In genomic region chr7:133458688-133459087, GRCh38 we compare ENCODE assay signal across 15 cellular contexts.
DNase-seq lines count a peak whose midpoint lies in the region; ATAC-seq and TF ChIP-seq lines count a peak whose summit lies in the region.
"Had no signal": no experiment of that assay in that cellular context is flagged by ENCODE, and none has a peak within 500 bp of the region (broad histone marks: within the 10 kb centered on the region; RNA-seq: fewer than 3 reads in every experiment).

No MANE protein-coding gene starts in this region.

- no peaks in the 10 kb centered on the region for H3K36me3 ChIP-seq in Loucy (ENCODE audit: insufficient read depth, low read length)

- H3K9me2 ChIP-seq in Loucy (replicated peaks; ENCODE audit: low read depth, low read length) = no peaks in the 10 kb centered on the region

- H3K27me3 ChIP-seq in Loucy (ENCODE audit: insufficient read depth, low read length, poor library complexity, severe bottlenecking) = no peaks in the 10 kb centered on the region
- H3K27me3 ChIP-seq: BLaER1 treated with 17β-estradiol and CSF1 and Interleukin-3, amounts not matched to agents 10 nM and 100 nM had no signal

- H3K9me3 Mint-ChIP-seq in stimulated activated naive B cell treated with anti-CD40 and anti-IgM and Interleukin-4, amounts not matched to agents 10 μg/mL and 1 μg/mL and 100 μg/mL, for 72 hours = peaks cover 3 to 6% of the 10 kb centered on the region in 2 donors
- H3K9me3 Mint-ChIP-seq: CD4-positive, alpha-beta T cell had no signal

- peaks cover 12 to 23% of the 10 kb centered on the region in 2 donors for H3K36me3 Mint-ChIP-seq in stimulated activated naive B cell treated with anti-CD40 and anti-IgM and Interleukin-4, amounts not matched to agents 10 μg/mL and 1 μg/mL and 100 μg/mL, for 72 hours

- H3K9me3 ChIP-seq in Loucy (ENCODE audit: insufficient read depth, low read depth, low read length) = no peaks in the 10 kb centered on the region
- H3K9me3 ChIP-seq: A549; BLaER1 treated with 17β-estradiol and CSF1 and Interleukin-3, amounts not matched to agents 10 nM and 100 nM; Caco-2 had no signal

- peak; percentile 52 to 83 for ATAC-seq in stimulated activated naive B cell treated with anti-CD40 and anti-IgM and Interleukin-4, amounts not matched to agents 10 μg/mL and 1 μg/mL and 100 μg/mL, for 72 hours (replicated peaks)
- ATAC-seq: A549; CD8-positive, alpha-beta T cell had no signal

- H3F3A ChIP-seq in Loucy (ENCODE audit: low read depth) = no peaks in the 10 kb centered on the region

- H4K20me1 ChIP-seq in Loucy (ENCODE audit: insufficient read depth, low read length, poor library complexity, severe bottlenecking) = no peaks in the 10 kb centered on the region

- H3K4me3 Mint-ChIP-seq in stimulated activated naive B cell treated with anti-CD40 and anti-IgM and Interleukin-4, amounts not matched to agents 10 μg/mL and 1 μg/mL and 100 μg/mL, for 72 hours = peak overlapping the region; percentile 5 to 58
- H3K4me3 Mint-ChIP-seq: B cell; CD4-positive, alpha-beta T cell; CD8-positive, alpha-beta T cell had no signal

- peak overlapping the region; percentile 18 for H3K4me2 ChIP-seq in Loucy (ENCODE audit: low read depth, low read length, poor library complexity, severe bottlenecking)
- H3K4me2 ChIP-seq: A549; BLaER1 treated with 17β-estradiol and CSF1 and Interleukin-3, amounts not matched to agents 10 nM and 100 nM had no signal

- no peak overlapping the region for H3K4me3 ChIP-seq in Loucy (ENCODE audit: low read length, poor library complexity, severe bottlenecking)
- H3K4me3 ChIP-seq: A549; BLaER1 treated with 17β-estradiol and CSF1 and Interleukin-3, amounts not matched to agents 10 nM and 100 nM had no signal

- H3K27ac Mint-ChIP-seq in stimulated activated naive B cell treated with anti-CD40 and anti-IgM and Interleukin-4, amounts not matched to agents 10 μg/mL and 1 μg/mL and 100 μg/mL, for 72 hours = no peak overlapping the region
- H3K27ac Mint-ChIP-seq: B cell; CD4-positive, alpha-beta T cell; CD8-positive, alpha-beta T cell had no signal

- peaks cover 11 to 29% of the 10 kb centered on the region in 2 donors for H3K4me1 Mint-ChIP-seq in stimulated activated naive B cell treated with anti-CD40 and anti-IgM and Interleukin-4, amounts not matched to agents 10 μg/mL and 1 μg/mL and 100 μg/mL, for 72 hours
- H3K4me1 Mint-ChIP-seq: B cell had no signal

- no peaks in the 10 kb centered on the region for H3K27me3 Mint-ChIP-seq in stimulated activated naive B cell treated with anti-CD40 and anti-IgM and Interleukin-4, amounts not matched to agents 10 μg/mL and 1 μg/mL and 100 μg/mL, for 72 hours
- H3K27me3 Mint-ChIP-seq: B cell; CD4-positive, alpha-beta T cell had no signal

- no peak overlapping the region for H3K9ac ChIP-seq in Loucy (ENCODE audit: low read depth, low read length, poor library complexity, severe bottlenecking)
- H3K9ac ChIP-seq: BLaER1 treated with 17β-estradiol and CSF1 and Interleukin-3, amounts not matched to agents 10 nM and 100 nM had no signal

- H3K79me2 ChIP-seq in Loucy (ENCODE audit: insufficient read depth, low read length) = peaks cover 17% of the 10 kb centered on the region; the same call in 1 of the 2 replicates

- H3K4me1 ChIP-seq in Loucy (ENCODE audit: insufficient read depth, low read length, poor library complexity, severe bottlenecking) = peaks cover 26% of the 10 kb centered on the region
- H3K4me1 ChIP-seq: A549, Caco-2 had no signal

- DNase-seq in left kidney (ENCODE audit: low read depth, low spot score) = peak; percentile 4
- no peak for DNase-seq in stimulated activated naive B cell treated with anti-CD40 and anti-IgM and Interleukin-4, amounts not matched to agents 10 μg/mL and 1 μg/mL and 100 μg/mL, for 72 hours
- DNase-seq in activated effector memory CD4-positive, alpha-beta T cell treated with anti-CD3 and anti-CD28 coated beads, Interleukin-2, amount 50 U/mL, for 16 hours = no peak
- no peak for DNase-seq in NK-92 treated with Interleukin-12 subunit alpha and Interleukin-12 subunit beta, amount 100 ng/mL, for 24 hours (lab: John Stamatoyannopoulos, UW)
- DNase-seq: AML-193; Caco-2; Calu3; CD4-positive, alpha-beta T cell; CD8-positive, alpha-beta T cell; DMS79 treated with DMSO at 0.1 percent for 48 hours; GF-D8 had no signal

- no peak for TF ChIP-seq CTCF in Loucy (conservative IDR thresholded peaks at IDR 0.05; ENCODE audit: low read length)

- no peak overlapping the region for H2AFZ ChIP-seq in Loucy (ENCODE audit: low read length)
